ENCODE assay signal across 10 cellular contexts in the genomic region with DNA sequence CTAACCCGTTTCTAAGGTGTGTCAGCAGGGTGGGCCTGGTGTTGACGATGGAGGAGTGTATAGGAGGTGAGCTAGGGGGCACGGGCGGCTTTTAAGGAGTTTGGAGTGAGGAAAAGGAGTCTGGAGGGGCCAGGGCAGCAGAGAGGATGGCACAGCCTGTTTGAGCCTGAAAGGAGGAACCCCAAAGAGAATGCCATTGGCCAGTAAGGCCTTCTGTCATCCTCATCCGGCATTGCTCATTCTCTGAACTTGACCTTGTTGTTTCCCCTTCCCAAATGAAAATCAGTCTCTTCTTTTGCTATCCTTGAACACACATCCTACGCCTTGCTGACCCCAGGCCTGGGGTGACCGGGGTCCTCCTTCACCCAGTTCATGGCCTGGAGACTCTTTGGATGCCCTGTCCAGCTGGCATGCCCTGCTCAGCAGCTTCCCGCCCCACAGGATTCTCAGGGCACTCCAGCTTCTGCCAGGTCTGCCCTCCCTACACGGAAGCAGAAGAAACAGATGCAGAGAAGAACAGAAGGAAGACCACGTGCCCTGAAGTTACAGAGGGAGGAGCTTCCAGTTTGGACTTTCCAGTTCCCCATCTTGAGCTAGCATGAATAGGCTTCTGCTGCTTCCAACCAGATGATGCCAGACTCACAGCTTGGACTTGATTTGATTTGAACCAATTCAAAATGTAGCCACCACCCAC. TPM values are rescaled to one million over a fixed set of nuclear protein-coding genes. Genes with fewer than 3 reads are reported as not detected.
DNase-seq lines count a peak whose midpoint lies in the region; ATAC-seq, FAIRE-seq and TF ChIP-seq lines count a peak whose summit lies in the region.
"Had no signal": no experiment of that assay in that cellular context is flagged by ENCODE, and none has a peak within 500 bp of the region (broad histone marks: within the 10 kb centered on the region; RNA-seq: fewer than 3 reads in every experiment).

No MANE protein-coding gene starts in this region.

- CTCF ChIA-PET in Caco-2 (lab: Charles Lee): interaction anchor here (0.6 kb wide), 2 partner anchors 141 to 1513 kb away, joined by 3 to 6 read pairs; no protein-coding TSS in a partner anchor

- no peaks in the 10 kb centered on the region for H3K27me3 Mint-ChIP-seq in Caco-2 (ENCODE audit: insufficient read depth, unreplicated experiment)

- DNase-seq in Caco-2 (no peak), SK-N-MC (ENCODE audit: low read depth, low spot score) (no peak), cardiac septum (ENCODE audit: low spot score) (peak; percentile 80), psoas muscle (no peak), H54 (ENCODE audit: insufficient read length, low spot score) (no peak)
- DNase-seq: NCI-H1930, T-helper 1 cell had no signal

- no peak for TF ChIP-seq POLR2A in H54 (IDR thresholded peaks at IDR 0.05; ENCODE audit: low read depth, low read length)

- H3K9me3 ChIP-seq in Caco-2 (no peaks in the 10 kb centered on the region), SK-N-MC (ENCODE audit: low read depth, low read length) (no peaks in the 10 kb centered on the region), psoas muscle (no peaks in the 10 kb centered on the region)

- H3K9me3 Mint-ChIP-seq in Caco-2 (ENCODE audit: unreplicated experiment): no peaks in the 10 kb centered on the region

- no peak for FAIRE-seq in H54 (lab: Jason Lieb, UNC)

- H3K27ac ChIP-seq in SK-N-MC (no peak overlapping the region), psoas muscle (peak overlapping the region; percentile 85)

- intact Hi-C loops in Caco-2 (cut with micrococcal nuclease; ENCODE audit: unreplicated experiment): no loop called here
- intact Hi-C loops in cardiac septum (cut with DNase I): no loop called here
- intact Hi-C loops in psoas muscle (cut with DNase I): no loop called here

- H3K27ac Mint-ChIP-seq in Caco-2 (ENCODE audit: unreplicated experiment): peak overlapping the region; percentile 36

- H3K4me1 ChIP-seq in Caco-2 (peaks cover 33% of the 10 kb centered on the region), psoas muscle (peaks cover 28% of the 10 kb centered on the region)

- no peak for TF ChIP-seq CTCF in Caco-2 (IDR thresholded peaks at IDR 0.05; ENCODE audit: insufficient read depth in 1 of 2, low read depth in 1 of 2, low read length in 1 of 2, severe bottlenecking in 1 of 2, unreplicated experiment in 1 of 2)
- no peak for TF ChIP-seq CTCF in psoas muscle (IDR thresholded peaks at IDR 0.05)

- peaks cover 47% of the 10 kb centered on the region for H3K4me1 Mint-ChIP-seq in Caco-2 (ENCODE audit: low read depth, unreplicated experiment)

- no peak overlapping the region for H3K4me3 ChIP-seq in Caco-2 (ENCODE audit: low read depth, low read length)
- no peak overlapping the region for H3K4me3 ChIP-seq in SK-N-MC
- no peak overlapping the region for H3K4me3 ChIP-seq in psoas muscle

- no TSS peak for BruUV-seq in Caco-2 (replicated peaks; lab: Mats Ljungman, UMichigan)

- 47 to 64% (median 49%) methylated on average over 10 of the region's 10 CpGs for WGBS in psoas muscle, 3 donors

- POLR2A ChIA-PET in Caco-2 (lab: Charles Lee): interaction anchor here (0.6 kb wide), 1 partner anchor 124 kb away, joined by 3 read pairs; the partner anchor contains the start of gene ASXL2

- H3K27me3 ChIP-seq in Caco-2 (replicated peaks; ENCODE audit: control insufficient read depth, insufficient read depth, low read length) (no peaks in the 10 kb centered on the region), psoas muscle (ENCODE audit: insufficient read depth in 3 of 3, low read length in 2 of 3) (no peaks in the 10 kb centered on the region)

- H3K9ac ChIP-seq in SK-N-MC (ENCODE audit: insufficient read length): peak overlapping the region; percentile 14

- H3K4me3 Mint-ChIP-seq in Caco-2 (ENCODE audit: unreplicated experiment): no peak overlapping the region

- H3K36me3 ChIP-seq in Caco-2 (ENCODE audit: control insufficient read depth, insufficient read depth, low read length): no peaks in the 10 kb centered on the region
- H3K36me3 ChIP-seq in SK-N-MC (ENCODE audit: insufficient read depth, low read length): no peaks in the 10 kb centered on the region
- H3K36me3 ChIP-seq in psoas muscle (ENCODE audit: insufficient read depth in 1 of 2, low read depth in 1 of 2): no peaks in the 10 kb centered on the region

- peaks cover 9% of the 10 kb centered on the region for H3K36me3 Mint-ChIP-seq in Caco-2 (ENCODE audit: insufficient read depth, unreplicated experiment)

- ATAC-seq in psoas muscle: peak in 1 of 4 donors; percentile 15
- no peak for ATAC-seq in GM19467 (IDR thresholded peaks at IDR 0.05; ENCODE audit: unreplicated experiment)
- ATAC-seq in HG03571 (IDR thresholded peaks at IDR 0.05; ENCODE audit: unreplicated experiment): no peak
- no peak for ATAC-seq in HG02870 (IDR thresholded peaks at IDR 0.05; ENCODE audit: unreplicated experiment)

RNA-seq across cellular contexts. Expression of gene KIF3C, which starts 20.5 kb away (rescaled TPM):
- total RNA-seq in Caco-2 (2022) (7.1 and 9.2 TPM in 2 replicates), cardiac septum (5.5 TPM), psoas muscle (1 to 10 TPM; 1.3 to 3.3 (median 1.8) TPM)
- 1 to 10 TPM in 2 of 3 donors, under 1 TPM in 1; 0.82 to 2.9 (median 1.7) TPM for polyA plus RNA-seq in psoas muscle

RNA-seq across cellular contexts. Expression of gene RAB10, which starts 31.1 kb away (rescaled TPM):
- 203 and 213 TPM in 2 replicates for total RNA-seq in Caco-2 (2022)
- 79.4 TPM for total RNA-seq in cardiac septum
- 100 to 1,000 TPM; 131 to 164 (median 149) TPM for total RNA-seq in psoas muscle
- polyA plus RNA-seq in psoas muscle: 100 to 1,000 TPM in 2 of 3 donors, 10 to 100 TPM in 1; 76.5 to 170 (median 116) TPM
